In genomic region chr17:82494236-82495055, GRCh38 we compare ENCODE assay signal across 1 cellular context.
A peak's percentile ranks its signal among the peaks of the same experiment; 100 is the strongest.
TF ChIP-seq lines count a peak whose summit lies in the region.

No MANE protein-coding gene starts in this region.

TF ChIP-seq in HepG2, 621 proteins besides CTCF, POLR2A, EP300 and RAD21 (continued from another document and continues in another):
- TF ChIP-seq, protein P1, sequence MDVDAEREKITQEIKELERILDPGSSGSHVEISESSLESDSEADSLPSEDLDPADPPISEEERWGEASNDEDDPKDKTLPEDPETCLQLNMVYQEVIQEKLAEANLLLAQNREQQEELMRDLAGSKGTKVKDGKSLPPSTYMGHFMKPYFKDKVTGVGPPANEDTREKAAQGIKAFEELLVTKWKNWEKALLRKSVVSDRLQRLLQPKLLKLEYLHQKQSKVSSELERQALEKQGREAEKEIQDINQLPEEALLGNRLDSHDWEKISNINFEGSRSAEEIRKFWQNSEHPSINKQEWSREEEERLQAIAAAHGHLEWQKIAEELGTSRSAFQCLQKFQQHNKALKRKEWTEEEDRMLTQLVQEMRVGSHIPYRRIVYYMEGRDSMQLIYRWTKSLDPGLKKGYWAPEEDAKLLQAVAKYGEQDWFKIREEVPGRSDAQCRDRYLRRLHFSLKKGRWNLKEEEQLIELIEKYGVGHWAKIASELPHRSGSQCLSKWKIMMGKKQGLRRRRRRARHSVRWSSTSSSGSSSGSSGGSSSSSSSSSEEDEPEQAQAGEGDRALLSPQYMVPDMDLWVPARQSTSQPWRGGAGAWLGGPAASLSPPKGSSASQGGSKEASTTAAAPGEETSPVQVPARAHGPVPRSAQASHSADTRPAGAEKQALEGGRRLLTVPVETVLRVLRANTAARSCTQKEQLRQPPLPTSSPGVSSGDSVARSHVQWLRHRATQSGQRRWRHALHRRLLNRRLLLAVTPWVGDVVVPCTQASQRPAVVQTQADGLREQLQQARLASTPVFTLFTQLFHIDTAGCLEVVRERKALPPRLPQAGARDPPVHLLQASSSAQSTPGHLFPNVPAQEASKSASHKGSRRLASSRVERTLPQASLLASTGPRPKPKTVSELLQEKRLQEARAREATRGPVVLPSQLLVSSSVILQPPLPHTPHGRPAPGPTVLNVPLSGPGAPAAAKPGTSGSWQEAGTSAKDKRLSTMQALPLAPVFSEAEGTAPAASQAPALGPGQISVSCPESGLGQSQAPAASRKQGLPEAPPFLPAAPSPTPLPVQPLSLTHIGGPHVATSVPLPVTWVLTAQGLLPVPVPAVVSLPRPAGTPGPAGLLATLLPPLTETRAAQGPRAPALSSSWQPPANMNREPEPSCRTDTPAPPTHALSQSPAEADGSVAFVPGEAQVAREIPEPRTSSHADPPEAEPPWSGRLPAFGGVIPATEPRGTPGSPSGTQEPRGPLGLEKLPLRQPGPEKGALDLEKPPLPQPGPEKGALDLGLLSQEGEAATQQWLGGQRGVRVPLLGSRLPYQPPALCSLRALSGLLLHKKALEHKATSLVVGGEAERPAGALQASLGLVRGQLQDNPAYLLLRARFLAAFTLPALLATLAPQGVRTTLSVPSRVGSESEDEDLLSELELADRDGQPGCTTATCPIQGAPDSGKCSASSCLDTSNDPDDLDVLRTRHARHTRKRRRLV (CRISPR knock-in tag; IDR thresholded peaks at IDR 0.05): peak; percentile 80
- TF ChIP-seq, protein P2, sequence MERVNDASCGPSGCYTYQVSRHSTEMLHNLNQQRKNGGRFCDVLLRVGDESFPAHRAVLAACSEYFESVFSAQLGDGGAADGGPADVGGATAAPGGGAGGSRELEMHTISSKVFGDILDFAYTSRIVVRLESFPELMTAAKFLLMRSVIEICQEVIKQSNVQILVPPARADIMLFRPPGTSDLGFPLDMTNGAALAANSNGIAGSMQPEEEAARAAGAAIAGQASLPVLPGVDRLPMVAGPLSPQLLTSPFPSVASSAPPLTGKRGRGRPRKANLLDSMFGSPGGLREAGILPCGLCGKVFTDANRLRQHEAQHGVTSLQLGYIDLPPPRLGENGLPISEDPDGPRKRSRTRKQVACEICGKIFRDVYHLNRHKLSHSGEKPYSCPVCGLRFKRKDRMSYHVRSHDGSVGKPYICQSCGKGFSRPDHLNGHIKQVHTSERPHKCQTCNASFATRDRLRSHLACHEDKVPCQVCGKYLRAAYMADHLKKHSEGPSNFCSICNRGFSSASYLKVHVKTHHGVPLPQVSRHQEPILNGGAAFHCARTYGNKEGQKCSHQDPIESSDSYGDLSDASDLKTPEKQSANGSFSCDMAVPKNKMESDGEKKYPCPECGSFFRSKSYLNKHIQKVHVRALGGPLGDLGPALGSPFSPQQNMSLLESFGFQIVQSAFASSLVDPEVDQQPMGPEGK (CRISPR knock-in tag; IDR thresholded peaks at IDR 0.05): peak; percentile 57
- TF ChIP-seq ZBTB8A (CRISPR knock-in tag; IDR thresholded peaks at IDR 0.05; ENCODE audit: borderline replicate concordance, low read depth): peak; percentile 87; the same call in 1 of the 2 replicates
- no peak for TF ChIP-seq SNAPC2 (CRISPR knock-in tag; IDR thresholded peaks at IDR 0.05)
- no peak for TF ChIP-seq SNRNP70 (IDR thresholded peaks at IDR 0.05; ENCODE audit: low read depth, low read length)
- peak; percentile 93 for TF ChIP-seq ZNF709 (CRISPR knock-in tag; IDR thresholded peaks at IDR 0.05)
- TF ChIP-seq GTF2F1 (IDR thresholded peaks at IDR 0.05; ENCODE audit: low read length): no peak
- TF ChIP-seq ADNP (CRISPR knock-in tag; IDR thresholded peaks at IDR 0.05): peak; percentile 70
- TF ChIP-seq, protein P3, sequence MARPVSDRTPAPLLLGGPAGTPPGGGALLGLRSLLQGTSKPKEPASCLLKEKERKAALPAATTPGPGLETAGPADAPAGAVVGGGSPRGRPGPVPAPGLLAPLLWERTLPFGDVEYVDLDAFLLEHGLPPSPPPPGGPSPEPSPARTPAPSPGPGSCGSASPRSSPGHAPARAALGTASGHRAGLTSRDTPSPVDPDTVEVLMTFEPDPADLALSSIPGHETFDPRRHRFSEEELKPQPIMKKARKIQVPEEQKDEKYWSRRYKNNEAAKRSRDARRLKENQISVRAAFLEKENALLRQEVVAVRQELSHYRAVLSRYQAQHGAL (CRISPR knock-in tag; IDR thresholded peaks at IDR 0.05; ENCODE audit: not compliant biosample characterization): peak; percentile 17
- peak; percentile 93 for TF ChIP-seq ZNF792 (CRISPR knock-in tag; IDR thresholded peaks at IDR 0.05)
- peak; percentile 80; the same call in 1 of the 2 replicates for TF ChIP-seq HMGXB3 (CRISPR knock-in tag; IDR thresholded peaks at IDR 0.05; ENCODE audit: borderline replicate concordance)
- peak; percentile 82 for TF ChIP-seq JUN (CRISPR knock-in tag; IDR thresholded peaks at IDR 0.05)
- peak; percentile 82 for TF ChIP-seq HOXA5 (CRISPR knock-in tag; IDR thresholded peaks at IDR 0.05)
- no peak for TF ChIP-seq SP140L (CRISPR knock-in tag; IDR thresholded peaks at IDR 0.05; ENCODE audit: borderline replicate concordance)
- TF ChIP-seq, protein P4, sequence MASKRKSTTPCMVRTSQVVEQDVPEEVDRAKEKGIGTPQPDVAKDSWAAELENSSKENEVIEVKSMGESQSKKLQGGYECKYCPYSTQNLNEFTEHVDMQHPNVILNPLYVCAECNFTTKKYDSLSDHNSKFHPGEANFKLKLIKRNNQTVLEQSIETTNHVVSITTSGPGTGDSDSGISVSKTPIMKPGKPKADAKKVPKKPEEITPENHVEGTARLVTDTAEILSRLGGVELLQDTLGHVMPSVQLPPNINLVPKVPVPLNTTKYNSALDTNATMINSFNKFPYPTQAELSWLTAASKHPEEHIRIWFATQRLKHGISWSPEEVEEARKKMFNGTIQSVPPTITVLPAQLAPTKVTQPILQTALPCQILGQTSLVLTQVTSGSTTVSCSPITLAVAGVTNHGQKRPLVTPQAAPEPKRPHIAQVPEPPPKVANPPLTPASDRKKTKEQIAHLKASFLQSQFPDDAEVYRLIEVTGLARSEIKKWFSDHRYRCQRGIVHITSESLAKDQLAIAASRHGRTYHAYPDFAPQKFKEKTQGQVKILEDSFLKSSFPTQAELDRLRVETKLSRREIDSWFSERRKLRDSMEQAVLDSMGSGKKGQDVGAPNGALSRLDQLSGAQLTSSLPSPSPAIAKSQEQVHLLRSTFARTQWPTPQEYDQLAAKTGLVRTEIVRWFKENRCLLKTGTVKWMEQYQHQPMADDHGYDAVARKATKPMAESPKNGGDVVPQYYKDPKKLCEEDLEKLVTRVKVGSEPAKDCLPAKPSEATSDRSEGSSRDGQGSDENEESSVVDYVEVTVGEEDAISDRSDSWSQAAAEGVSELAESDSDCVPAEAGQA (IDR thresholded peaks at IDR 0.05; ENCODE audit: low read depth): no peak
- TF ChIP-seq, protein P4 (CRISPR knock-in tag; IDR thresholded peaks at IDR 0.05; ENCODE audit: borderline replicate concordance): 0 out of 2 replicates have a peak, but pooled peaks have one; percentile 38
- peak; percentile 69; the same call in 1 of the 2 replicates for TF ChIP-seq ZNF142 (CRISPR knock-in tag; IDR thresholded peaks at IDR 0.05)
- peak; percentile 90 for TF ChIP-seq ZNF121 (CRISPR knock-in tag; IDR thresholded peaks at IDR 0.05)
- no peak for TF ChIP-seq KDM6A (CRISPR knock-in tag; IDR thresholded peaks at IDR 0.05; ENCODE audit: low read depth)
- no peak for TF ChIP-seq NPAS2 (CRISPR knock-in tag; IDR thresholded peaks at IDR 0.05; ENCODE audit: borderline replicate concordance)
- peak; percentile 100 for TF ChIP-seq MAF1 (CRISPR knock-in tag; IDR thresholded peaks at IDR 0.05; ENCODE audit: borderline replicate concordance)
- peak; percentile 82 for TF ChIP-seq ZSCAN25 (CRISPR knock-in tag; IDR thresholded peaks at IDR 0.05)
- peak; percentile 97 for TF ChIP-seq CHD4 (IDR thresholded peaks at IDR 0.05; ENCODE audit: borderline replicate concordance, low read length)
- TF ChIP-seq PRPF4 (IDR thresholded peaks at IDR 0.05; ENCODE audit: low read depth, low read length, poor library complexity, severe bottlenecking): peak; percentile 77
- TF ChIP-seq ZBTB37 (CRISPR knock-in tag; IDR thresholded peaks at IDR 0.05): 0 out of 2 replicates have a peak, but pooled peaks have one; percentile 58
- TF ChIP-seq ZNF766 (CRISPR knock-in tag; IDR thresholded peaks at IDR 0.05; ENCODE audit: borderline replicate concordance): 0 out of 2 replicates have a peak, but pooled peaks have one; percentile 44
- 0 out of 2 replicates have a peak, but pooled peaks have one; percentile 78 for TF ChIP-seq ZNF546 (CRISPR knock-in tag; conservative IDR thresholded peaks at IDR 0.05)
